Comparison of ENCODE assay signal across 23 cellular contexts in the genomic region with DNA sequence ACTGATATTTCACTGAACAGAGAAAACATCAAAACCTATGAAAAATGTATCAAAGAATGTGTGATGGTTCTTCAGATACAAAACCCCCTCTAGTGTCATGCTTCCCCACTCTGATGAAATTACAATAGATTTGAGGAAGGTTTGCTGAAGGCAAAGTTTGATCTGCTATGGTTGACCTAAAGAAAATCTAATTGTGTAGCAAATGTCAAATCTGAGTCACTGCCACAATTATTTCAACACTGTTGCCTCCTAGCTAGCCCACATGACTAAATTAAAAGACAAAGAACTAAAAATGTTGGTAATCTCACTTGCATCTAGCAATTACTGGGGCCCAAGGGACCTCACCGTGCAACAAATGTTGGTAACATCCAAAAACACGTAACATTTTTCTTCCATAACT.
"Had no signal": no experiment of that assay in that cellular context is flagged by ENCODE, and none has a peak within 500 bp of the region (broad histone marks: within the 10 kb centered on the region; RNA-seq: fewer than 3 reads in every experiment).

No MANE protein-coding gene starts in this region.

- DNase-seq: activated CD4-positive, alpha-beta memory T cell treated with anti-CD3 and anti-CD28 coated beads for 36 hours; activated CD4-positive, alpha-beta T cell treated with anti-CD3 and anti-CD28 coated beads, Interleukin-2, amount 10 ng/mL, durations not matched to agents 24 days and 14 days; activated CD4-positive, CD25-positive, alpha-beta regulatory T cell treated with anti-CD3 and anti-CD28 coated beads, Interleukin-2, amount 50 U/mL, for 72 hours; activated CD8-positive, alpha-beta memory T cell treated with anti-CD3 and anti-CD28 coated beads, Interleukin-2, amount 50 U/mL, for 4 hours; activated gamma-delta T cell; activated naive CD4-positive, alpha-beta T cell treated with anti-CD3 and anti-CD28 coated beads, Interleukin-2, amount 10 ng/mL, durations not matched to agents 7 days and 5 days; activated T-cell treated with anti-CD3 and anti-CD28 coated beads, Interleukin-2, amount 50 U/mL, for 24 hours; amygdala; effector CD8-positive, alpha-beta T cell; foreskin melanocyte; heart right ventricle; left lung; right lobe of liver; stimulated activated CD4-positive, alpha-beta T cell treated with anti-CD3 and anti-CD28 coated beads, Interleukin-4, amount 100 ng/mL, for 4 hours; stimulated activated CD8-positive, alpha-beta memory T cell treated with anti-CD3 and anti-CD28 coated beads, Interleukin-4, amount 100 ng/mL, for 48 hours; stimulated activated naive CD8-positive, alpha-beta T cell treated with anti-CD3 and anti-CD28 coated beads, Interleukin-15, amount 100 ng/mL, for 72 hours; substantia nigra; T-helper 17 cell; T1000 had no signal

- H3K27me3 ChIP-seq: breast epithelium, heart right ventricle, left lung, right lobe of liver, vagina had no signal

- H3K27ac ChIP-seq: breast epithelium, heart right ventricle, left lung, right lobe of liver, skin epidermis, vagina had no signal

- H3K9me3 ChIP-seq: breast epithelium, heart right ventricle, left lung, right lobe of liver, vagina had no signal

- H3K4me3 ChIP-seq: breast epithelium, heart right ventricle, left lung, right lobe of liver, skin epidermis, vagina had no signal

- ATAC-seq: heart right ventricle; left lung; right lobe of liver; stimulated activated memory B cell treated with anti-CD40 and anti-IgM and Interleukin-4, amounts not matched to agents 10 μg/mL and 1 μg/mL and 100 μg/mL, for 72 hours; stimulated activated naive CD8-positive, alpha-beta T cell treated with anti-CD3 and anti-CD28 coated beads, Interleukin-15, amount 100 ng/mL, for 72 hours; T-helper 17 cell had no signal

- H3K4me1 ChIP-seq: breast epithelium, left lung, right lobe of liver, vagina had no signal

- H3K36me3 ChIP-seq: breast epithelium, heart right ventricle, left lung, right lobe of liver, vagina had no signal
